In the genomic region with DNA sequence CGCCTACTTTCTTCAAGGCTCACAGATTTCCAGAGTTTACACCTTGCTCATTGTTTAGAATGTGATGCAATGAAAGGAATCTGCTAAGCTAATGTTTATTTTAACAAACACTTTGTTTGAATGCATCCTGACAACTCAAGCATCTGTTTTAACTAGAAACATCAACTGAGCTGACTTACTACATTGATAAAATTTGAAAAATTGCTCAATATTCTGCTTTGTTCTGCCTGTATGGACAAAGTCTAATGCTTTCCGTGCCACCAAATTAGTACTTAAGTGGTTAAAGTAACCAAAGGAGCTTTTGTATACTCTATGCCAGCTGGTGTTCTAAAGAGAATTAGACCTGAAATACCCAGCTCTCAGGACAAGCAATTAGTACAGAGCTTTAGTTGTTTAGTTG, we compare ENCODE assay signal across 16 cellular contexts.
DNase-seq lines count a peak whose midpoint lies in the region; ATAC-seq and TF ChIP-seq lines count a peak whose summit lies in the region.
"Had no signal": no experiment of that assay in that cellular context is flagged by ENCODE, and none has a peak within 500 bp of the region (broad histone marks: within the 10 kb centered on the region; RNA-seq: fewer than 3 reads in every experiment).

No MANE protein-coding gene starts in this region.

- no peak overlapping the region for H3K27ac Mint-ChIP-seq in WTC11
- H3K27ac Mint-ChIP-seq: activated CD4-positive, alpha-beta memory T cell treated with anti-CD3 and anti-CD28 coated beads for 36 hours; activated naive CD8-positive, alpha-beta T cell had no signal

- no peaks in the 10 kb centered on the region for H3K9me3 Mint-ChIP-seq in WTC11
- H3K9me3 Mint-ChIP-seq: activated CD4-positive, alpha-beta memory T cell treated with anti-CD3 and anti-CD28 coated beads for 36 hours; activated T-cell treated with anti-CD3 and anti-CD28 coated beads, Interleukin-2, amount 50 U/mL, for 4 hours had no signal

- no peaks in the 10 kb centered on the region for H3K27me3 Mint-ChIP-seq in WTC11 (ENCODE audit: low read depth)
- H3K27me3 Mint-ChIP-seq: activated CD4-positive, alpha-beta memory T cell treated with anti-CD3 and anti-CD28 coated beads for 36 hours; activated naive CD8-positive, alpha-beta T cell had no signal

- no peak overlapping the region for H3K4me3 Mint-ChIP-seq in WTC11
- H3K4me3 Mint-ChIP-seq: activated CD4-positive, alpha-beta memory T cell treated with anti-CD3 and anti-CD28 coated beads for 36 hours; activated naive CD8-positive, alpha-beta T cell; activated T-cell treated with anti-CD3 and anti-CD28 coated beads, Interleukin-2, amount 50 U/mL, for 4 hours had no signal

- H3K4me1 Mint-ChIP-seq in WTC11 = peaks cover 29% of the 10 kb centered on the region

- ATAC-seq in WTC11 = no peak
- no peak for ATAC-seq in GM21381 (IDR thresholded peaks at IDR 0.05; ENCODE audit: unreplicated experiment)
- ATAC-seq in HG03196 (IDR thresholded peaks at IDR 0.05; ENCODE audit: unreplicated experiment) = no peak
- ATAC-seq: activated T-cell treated with anti-CD3 and anti-CD28 coated beads, Interleukin-2, amount 50 U/mL, for 4 hours; Panc1 had no signal

- CTCF ChIA-PET in WTC11 (lab: Charles Lee) = interaction anchor here (2.6 to 3.3 kb wide), 2 partner anchors 106 to 191 kb away, joined by 12 to 17 read pairs; partner anchors contain the start of gene MAML2

- H3K36me3 Mint-ChIP-seq in WTC11 = no peaks in the 10 kb centered on the region

- no peak for TF ChIP-seq CTCF in WTC11 (IDR thresholded peaks at IDR 0.05)

- peak; percentile 89 for DNase-seq in DMS79 (lab: John Stamatoyannopoulos, UW)
- peak; percentile 11 to 91 (median 49) for DNase-seq in NCI-H1417 (lab: John Stamatoyannopoulos, UW)
- DNase-seq in WTC11 (ENCODE audit: low spot score) = no peak
- peak; percentile 78 for DNase-seq in renal cortical epithelial cell (ENCODE audit: low read depth)
- DNase-seq in NCI-H1694 treated with DMSO at 0.1 percent for 48 hours (lab: John Stamatoyannopoulos, UW) = no peak
- DNase-seq: activated CD4-positive, alpha-beta memory T cell treated with anti-CD3 and anti-CD28 coated beads for 36 hours; activated T-cell treated with anti-CD3 and anti-CD28 coated beads, Interleukin-2, amount 50 U/mL, for 4 hours; BE2C; effector CD4-positive, alpha-beta T cell; GOT3; NCI-H226; stimulated activated CD4-positive, alpha-beta T cell treated with anti-CD3 and anti-CD28 coated beads, Interleukin-12 subunit alpha, Interleukin-12 subunit beta, amount 100 ng/mL, for 4 hours had no signal

- POLR2A ChIA-PET in WTC11 (lab: Charles Lee) = no interaction called here

TF ChIP-seq in WTC11, 78 proteins besides CTCF, POLR2A, EP300 and RAD21:
- TF ChIP-seq HMGA2 (CRISPR knock-in tag; IDR thresholded peaks at IDR 0.05) (no peak), ZNF138 (CRISPR knock-in tag; conservative IDR thresholded peaks at IDR 0.05) (no peak), SMAD4 (CRISPR knock-in tag; IDR thresholded peaks at IDR 0.05) (no peak), GABPB1 (CRISPR knock-in tag; IDR thresholded peaks at IDR 0.05) (peak; percentile 83)
- TF ChIP-seq, protein P1, sequence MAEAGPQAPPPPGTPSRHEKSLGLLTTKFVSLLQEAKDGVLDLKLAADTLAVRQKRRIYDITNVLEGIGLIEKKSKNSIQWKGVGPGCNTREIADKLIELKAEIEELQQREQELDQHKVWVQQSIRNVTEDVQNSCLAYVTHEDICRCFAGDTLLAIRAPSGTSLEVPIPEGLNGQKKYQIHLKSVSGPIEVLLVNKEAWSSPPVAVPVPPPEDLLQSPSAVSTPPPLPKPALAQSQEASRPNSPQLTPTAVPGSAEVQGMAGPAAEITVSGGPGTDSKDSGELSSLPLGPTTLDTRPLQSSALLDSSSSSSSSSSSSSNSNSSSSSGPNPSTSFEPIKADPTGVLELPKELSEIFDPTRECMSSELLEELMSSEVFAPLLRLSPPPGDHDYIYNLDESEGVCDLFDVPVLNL (CRISPR knock-in tag; IDR thresholded peaks at IDR 0.05; ENCODE audit: borderline replicate concordance, low read depth) = no peak

Comparison
In these comparisons a context has a peak if more than half of its experiments do, and no peak if none do; other contexts are left out.
1. DNase-seq: peak in DMS79 (single experiment), NCI-H1417 (3 of 3) and renal cortical epithelial cell (single experiment); none in WTC11 (single experiment) and NCI-H1694 treated with DMSO at 0.1 percent for 48 hours (single experiment).